17 cellular contexts compared by ENCODE assay signal in genomic region chr19:32878988-32879387, GRCh38. TPM values are rescaled to one million over a fixed set of nuclear protein-coding genes. Genes with fewer than 3 reads are reported as not detected.
DNase-seq lines count a peak whose midpoint lies in the region; ATAC-seq, FAIRE-seq and TF ChIP-seq lines count a peak whose summit lies in the region.
"Had no signal": no experiment of that assay in that cellular context is flagged by ENCODE, and none has a peak within 500 bp of the region (broad histone marks: within the 10 kb centered on the region; RNA-seq: fewer than 3 reads in every experiment).

No MANE protein-coding gene starts in this region.

- intact Hi-C loops in upper lobe of right lung (cut with DNase I), result no loop called here

- no peaks in the 10 kb centered on the region for H3K27me3 ChIP-seq in astrocyte (ENCODE audit: insufficient read depth, low read length)
- H3K27me3 ChIP-seq in upper lobe of right lung, result no peaks in the 10 kb centered on the region
- H3K27me3 ChIP-seq: BE2C had no signal

- TF ChIP-seq CTCF in GM20000 (IDR thresholded peaks at IDR 0.05; ENCODE audit: extremely low read depth, missing control alignments) (no peak), astrocyte (IDR thresholded peaks at IDR 0.05; ENCODE audit: insufficient read depth, low read depth, low read length) (no peak), upper lobe of right lung (IDR thresholded peaks at IDR 0.05) (no peak)

- H3K27me3 Mint-ChIP-seq in astrocyte (ENCODE audit: low read depth, unreplicated experiment), result no peaks in the 10 kb centered on the region

- peaks cover 11% of the 10 kb centered on the region for H3K36me3 Mint-ChIP-seq in astrocyte (ENCODE audit: low read depth, unreplicated experiment)

- H3K27ac ChIP-seq in astrocyte (ENCODE audit: low read depth, low read length), result no peak overlapping the region
- no peak overlapping the region for H3K27ac ChIP-seq in upper lobe of right lung
- H3K27ac ChIP-seq: A549, C4-2B, HL-60 had no signal

- H3K4me3 ChIP-seq in astrocyte (ENCODE audit: insufficient read depth, low read depth, low read length) (no peak overlapping the region), upper lobe of right lung (no peak overlapping the region)
- H3K4me3 ChIP-seq: A549 had no signal

- no peak overlapping the region for H3K4me2 ChIP-seq in astrocyte (ENCODE audit: low read length)
- H3K4me2 ChIP-seq: A549 had no signal

- H2AFZ ChIP-seq in astrocyte (ENCODE audit: low read depth, low read length), result no peak overlapping the region

- FAIRE-seq in astrocyte (lab: Jason Lieb, UNC), result no peak
- FAIRE-seq: A549, GM12892 had no signal

- H3K4me1 Mint-ChIP-seq in astrocyte (ENCODE audit: low read depth, unreplicated experiment), result no peaks in the 10 kb centered on the region

- DNase-seq in GM20000 (ENCODE audit: low spot score), result peak; percentile 2
- no peak for DNase-seq in astrocyte (ENCODE audit: low read depth)
- peak; percentile 87 for DNase-seq in mesenteric fat pad (ENCODE audit: low spot score)
- peak; percentile 18 for DNase-seq in upper lobe of right lung
- DNase-seq in NCI-H446 treated with DMSO at 0.1 percent for 48 hours (lab: John Stamatoyannopoulos, UW), result no peak
- DNase-seq: BE2C; CD8-positive, alpha-beta T cell; COR-L47; DND-41; GDM1; HCEC 1CT had no signal

- no peaks in the 10 kb centered on the region for H3K79me2 ChIP-seq in astrocyte (ENCODE audit: insufficient read depth, low read length)

- no peak overlapping the region for H3K27ac Mint-ChIP-seq in astrocyte (ENCODE audit: unreplicated experiment)
- H3K27ac Mint-ChIP-seq: CD8-positive, alpha-beta T cell had no signal

- H3K9me3 ChIP-seq in astrocyte (ENCODE audit: insufficient read depth, low read depth, low read length), result no peaks in the 10 kb centered on the region
- no peaks in the 10 kb centered on the region for H3K9me3 ChIP-seq in upper lobe of right lung
- H3K9me3 ChIP-seq: A549, BE2C had no signal

- H3K36me3 ChIP-seq in astrocyte (ENCODE audit: insufficient read depth, low read length), result no peaks in the 10 kb centered on the region
- peaks cover 6% of the 10 kb centered on the region for H3K36me3 ChIP-seq in upper lobe of right lung
- H3K36me3 ChIP-seq: BE2C had no signal

- no peak for ATAC-seq in upper lobe of right lung
- ATAC-seq in GM19467 (IDR thresholded peaks at IDR 0.05; ENCODE audit: unreplicated experiment), result no peak
- ATAC-seq: CD8-positive, alpha-beta T cell had no signal

- H3K9ac ChIP-seq in astrocyte (ENCODE audit: low read length), result no peak overlapping the region

- no peaks in the 10 kb centered on the region for H4K20me1 ChIP-seq in astrocyte (ENCODE audit: insufficient read depth, low read length)

- H3K9me3 Mint-ChIP-seq in astrocyte (ENCODE audit: unreplicated experiment), result no peaks in the 10 kb centered on the region
- H3K9me3 Mint-ChIP-seq: CD8-positive, alpha-beta T cell had no signal

- peak overlapping the region; percentile 66 for H3K4me3 Mint-ChIP-seq in astrocyte (ENCODE audit: unreplicated experiment)
- H3K4me3 Mint-ChIP-seq: CD8-positive, alpha-beta T cell had no signal

- H3K4me1 ChIP-seq in astrocyte (ENCODE audit: insufficient read depth, low read length) (peaks cover 9% of the 10 kb centered on the region), upper lobe of right lung (no peaks in the 10 kb centered on the region)
- H3K4me1 ChIP-seq: BE2C had no signal

RNA-seq across cellular contexts. Expression of gene SLC7A9, which starts 9.4 kb away (rescaled TPM):
- total RNA-seq in astrocyte, result 0.17 and 0.45 TPM in 2 replicates
- total RNA-seq in mesenteric fat pad, result 0.29 TPM
- 0.46 TPM for total RNA-seq in upper lobe of right lung
- total RNA-seq: CD8-positive, alpha-beta T cell; H4 had no signal

Comparison
In these comparisons a context has a peak if more than half of its experiments do, and no peak if none do; other contexts are left out.
1. DNase-seq: peak in GM20000 (single experiment), mesenteric fat pad (single experiment) and upper lobe of right lung (single experiment); none in astrocyte (single experiment) and NCI-H446 treated with DMSO at 0.1 percent for 48 hours (single experiment).